In genomic region chr5:150142189-150142788, GRCh38 we compare ENCODE assay signal across 12 cellular contexts. TPM values are rescaled to one million over a fixed set of nuclear protein-coding genes. Genes with fewer than 3 reads are reported as not detected.
A peak's percentile ranks its signal among the peaks of the same experiment; 100 is the strongest.
DNase-seq lines count a peak whose midpoint lies in the region; ATAC-seq and TF ChIP-seq lines count a peak whose summit lies in the region.
"Had no signal": no experiment of that assay in that cellular context is flagged by ENCODE, and none has a peak within 500 bp of the region (broad histone marks: within the 10 kb centered on the region; RNA-seq: fewer than 3 reads in every experiment).

No MANE protein-coding gene starts in this region.

- peaks cover 64% of the 10 kb centered on the region for H3K4me1 Mint-ChIP-seq in GM23338

- H3K36me3 Mint-ChIP-seq in GM23338 (ENCODE audit: low read depth) = no peaks in the 10 kb centered on the region; the same call in 2 of the 3 replicates

- ATAC-seq in thoracic aorta (ENCODE audit: insufficient number of reproducible peaks, low FRiP score, low read depth) = no peak
- ATAC-seq in GM19455 (IDR thresholded peaks at IDR 0.05; ENCODE audit: unreplicated experiment) = no peak
- ATAC-seq in GM23338 = no peak

- no peaks in the 10 kb centered on the region for H3K9me3 Mint-ChIP-seq in GM23338

- no peak overlapping the region for H3K4me3 Mint-ChIP-seq in GM23338

- H3K9me2 ChIP-seq in GM23338 (ENCODE audit: insufficient read depth) = no peaks in the 10 kb centered on the region

- POLR2A ChIA-PET in RWPE1 (lab: Yijun Ruan, JAX; ENCODE audit: low non-redundant PET) = no interaction called here

- no peaks in the 10 kb centered on the region for H4K20me1 ChIP-seq in GM23338 (replicated peaks; ENCODE audit: insufficient read depth)

- H3K27ac ChIP-seq in RWPE1 (peak overlapping the region; percentile 98), dorsolateral prefrontal cortex (peak overlapping the region in 50 of 59 donors; percentile 8 to 95 (median 81)), muscle layer of colon (ENCODE audit: low read depth, low read length) (peak overlapping the region; percentile 47), thoracic aorta (peak overlapping the region; percentile 97), GM23338 (ENCODE audit: low read depth) (no peak overlapping the region)
- H3K27ac ChIP-seq: VCaP had no signal

- CTCF ChIA-PET in RWPE1 (lab: Yijun Ruan, JAX) = interaction anchor here (0.6 to 1.1 kb wide), 4 partner anchors 11 to 308 kb away, joined by 3 to 4 read pairs (median 3); no protein-coding TSS in a partner anchor

- H3K9me3 ChIP-seq in muscle layer of colon (ENCODE audit: low read length) = no peaks in the 10 kb centered on the region
- H3K9me3 ChIP-seq in thoracic aorta = no peaks in the 10 kb centered on the region

- H3K79me2 ChIP-seq in GM23338 (replicated peaks; ENCODE audit: insufficient read depth) = no peaks in the 10 kb centered on the region

- H3K9ac ChIP-seq in muscle layer of colon (ENCODE audit: low read length) = no peak overlapping the region

- no peak overlapping the region for H3K4me2 ChIP-seq in GM23338

- H3K27me3 Mint-ChIP-seq in GM23338 (ENCODE audit: insufficient read depth, low read depth, poor library complexity) = peaks cover 20% of the 10 kb centered on the region

- H2AFZ ChIP-seq in GM23338 = no peak overlapping the region

- H3K4me3 ChIP-seq in dorsolateral prefrontal cortex = no peak overlapping the region
- H3K4me3 ChIP-seq in muscle layer of colon (ENCODE audit: low read depth in 1 of 2, low read length in 2 of 2) = no peak overlapping the region
- peak overlapping the region; percentile 35 for H3K4me3 ChIP-seq in thoracic aorta
- no peak overlapping the region for H3K4me3 ChIP-seq in GM23338

- H3K4me1 ChIP-seq in muscle layer of colon (ENCODE audit: insufficient read depth, low read length) = peaks cover 76% of the 10 kb centered on the region
- peaks cover 89 to 100% of the 10 kb centered on the region in 2 donors for H3K4me1 ChIP-seq in thoracic aorta (ENCODE audit: control insufficient read depth in 1 of 2, low read depth in 2 of 2)
- H3K4me1 ChIP-seq in GM23338 (ENCODE audit: insufficient read depth) = peaks cover 23% of the 10 kb centered on the region

- H3K27ac Mint-ChIP-seq in GM23338 = no peak overlapping the region

- H3K27me3 ChIP-seq in dorsolateral prefrontal cortex = no peaks in the 10 kb centered on the region
- H3K27me3 ChIP-seq in muscle layer of colon (ENCODE audit: control insufficient read depth in 1 of 2, insufficient read depth in 2 of 2, low read length in 2 of 2) = no peaks in the 10 kb centered on the region
- no peaks in the 10 kb centered on the region for H3K27me3 ChIP-seq in thoracic aorta (replicated peaks; ENCODE audit: insufficient read depth)
- H3K27me3 ChIP-seq in GM23338 (ENCODE audit: insufficient read depth) = no peaks in the 10 kb centered on the region

- no peaks in the 10 kb centered on the region for H3F3A ChIP-seq in GM23338 (replicated peaks; ENCODE audit: low read depth)

- H3K36me3 ChIP-seq in muscle layer of colon (ENCODE audit: insufficient read depth, low read length) (no peaks in the 10 kb centered on the region), thoracic aorta (peaks cover 3% of the 10 kb centered on the region), GM23338 (ENCODE audit: insufficient read depth) (no peaks in the 10 kb centered on the region)

- TF ChIP-seq CTCF in RWPE1 (conservative IDR thresholded peaks at IDR 0.05; ENCODE audit: low read depth) (no peak), dorsolateral prefrontal cortex (IDR thresholded peaks at IDR 0.05 in 54 of 56, conservative IDR thresholded peaks at IDR 0.05 in 2 of 56; ENCODE audit: low read depth in 1 of 56, partially characterized antibody in 56 of 56) (no peak), thoracic aorta (IDR thresholded peaks at IDR 0.05) (no peak), GM23338 (conservative IDR thresholded peaks at IDR 0.05; ENCODE audit: low read depth in 2 of 2) (no peak)

- DNase-seq in RWPE1 (ENCODE audit: low spot score) = no peak
- no peak for DNase-seq in dorsolateral prefrontal cortex
- DNase-seq in thoracic aorta (ENCODE audit: low spot score) = no peak
- DNase-seq in effector CD8-positive, alpha-beta T cell (lab: John Stamatoyannopoulos, UW) = no peak
- no peak for DNase-seq in head of caudate nucleus
- no peak for DNase-seq in GM23338 (ENCODE audit: low spot score)
- DNase-seq: Kasumi-1, NCI-H2227 treated with DMSO at 0.1 percent for 48 hours had no signal

- intact Hi-C loops in dorsolateral prefrontal cortex (cut with DNase I) = no loop called here
- intact Hi-C loops in head of caudate nucleus (cut with DNase I) = no loop called here

TF ChIP-seq in GM23338, 12 proteins besides CTCF, POLR2A, EP300 and RAD21 (continues in another document):
- no peak for TF ChIP-seq ETS1 (IDR thresholded peaks at IDR 0.05)
- TF ChIP-seq STAT1 (IDR thresholded peaks at IDR 0.05; ENCODE audit: unreplicated experiment) = no peak

RNA-seq across cellular contexts. Expression of gene PDGFRB, which starts 13.4 kb away (rescaled TPM):
- total RNA-seq in dorsolateral prefrontal cortex (100 to 1,000 TPM in 13 of 120 experiments, 10 to 100 TPM in 107; 34.7 to 209 (median 68.0) TPM), thoracic aorta (100 to 1,000 TPM; 362 to 421 TPM)
- total RNA-seq in GM23338 (2014; rRNA removed; shearing (Covaris generic)) = 7.1 and 11.3 TPM in 2 replicates
- polyA plus RNA-seq in GM23338 (2016; fragmentation: Nextera tagmentation; extraction: Ambion mirVana) = 4.1 and 4.5 TPM in 2 replicates

RNA-seq across cellular contexts. Expression of gene CDX1, which starts 24.3 kb away (rescaled TPM):
- under 1 TPM in 33 of 120 experiments, not detected in 87; 0.23 to 0.90 (median 0.48) TPM for total RNA-seq in dorsolateral prefrontal cortex
- total RNA-seq in thoracic aorta = not detected
- total RNA-seq in GM23338 (2014; rRNA removed; shearing (Covaris generic)) = not detected in 2 replicates
- polyA plus RNA-seq in GM23338 (2016; fragmentation: Nextera tagmentation; extraction: Ambion mirVana) = not detected in 2 replicates
- polyA plus RNA-seq: keratinocyte had no signal

RNA-seq across cellular contexts. Expression of gene SLC6A7, which starts 47.6 kb away (rescaled TPM):
- total RNA-seq in dorsolateral prefrontal cortex = 10 to 100 TPM; 11.5 to 82.1 (median 47.8) TPM
- total RNA-seq in thoracic aorta = not detected
- total RNA-seq in GM23338 (2014; rRNA removed; shearing (Covaris generic)) = not detected in 2 replicates
- not detected in 2 replicates for polyA plus RNA-seq in GM23338 (2016; fragmentation: Nextera tagmentation; extraction: Ambion mirVana)
- polyA plus RNA-seq: keratinocyte had no signal

RNA-seq across cellular contexts. Expression of gene CSF1R, which starts 55.9 kb away (rescaled TPM):
- total RNA-seq in dorsolateral prefrontal cortex = 10 to 100 TPM in 119 of 120 experiments, 1 to 10 TPM in 1; 8.9 to 88.6 (median 36.8) TPM
- total RNA-seq in thoracic aorta = 10 to 100 TPM; 76.3 to 98.6 TPM
- total RNA-seq in GM23338 (2014; rRNA removed; shearing (Covaris generic)) = not detected in 2 replicates
- polyA plus RNA-seq in GM23338 (2016; fragmentation: Nextera tagmentation; extraction: Ambion mirVana) = 0.21 TPM in 1 of 2 replicates, not detected in the other
- polyA plus RNA-seq: keratinocyte had no signal

Comparison
In these comparisons a context has a peak if more than half of its experiments do, and no peak if none do; other contexts are left out.
1. RNA of gene SLC6A7, which starts 47.6 kb away (total RNA-seq): 11.5 to 82.1 TPM in dorsolateral prefrontal cortex; not detected in thoracic aorta and not detected in GM23338; every median in the first group is over 10 times any median in the second.